11 cellular contexts compared by ENCODE assay signal in the genomic region with DNA sequence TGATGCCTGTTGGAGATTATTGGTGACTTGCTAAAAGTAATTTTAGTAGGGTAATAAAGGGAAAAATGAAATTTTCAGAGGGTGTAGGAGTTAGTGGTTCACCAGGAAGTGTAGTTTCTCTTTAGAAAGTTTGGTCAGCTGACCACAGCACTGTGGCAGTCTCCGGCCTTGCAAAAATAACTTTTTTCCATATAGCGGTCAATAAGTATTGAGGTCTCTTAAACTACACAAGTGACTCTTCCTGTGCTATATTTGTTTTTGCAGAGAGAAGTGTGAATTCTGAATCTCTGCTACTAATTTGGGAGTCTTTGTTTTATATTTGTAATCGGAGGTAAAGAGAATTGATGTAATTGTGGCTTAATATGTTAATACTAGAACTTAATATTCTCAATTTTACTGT. TPM values are rescaled to one million over a fixed set of nuclear protein-coding genes. Genes with fewer than 3 reads are reported as not detected.
DNase-seq lines count a peak whose midpoint lies in the region; ATAC-seq and TF ChIP-seq lines count a peak whose summit lies in the region.
"Had no signal": no experiment of that assay in that cellular context is flagged by ENCODE, and none has a peak within 500 bp of the region (broad histone marks: within the 10 kb centered on the region; RNA-seq: fewer than 3 reads in every experiment).

No MANE protein-coding gene starts in this region.

- no peak overlapping the region for H3K4me2 ChIP-seq in PC-9
- H3K4me2 ChIP-seq: KMS-11 had no signal

- H3K4me1 ChIP-seq in PC-9 (replicated peaks; ENCODE audit: insufficient read depth) (peaks cover 19% of the 10 kb centered on the region), psoas muscle (peaks cover 37% of the 10 kb centered on the region)

- peaks cover 100% of the 10 kb centered on the region for H3K79me2 ChIP-seq in PC-9 (ENCODE audit: low read depth)

- H3K9me2 ChIP-seq in PC-9 (ENCODE audit: insufficient read depth) = no peaks in the 10 kb centered on the region

- H4K20me1 ChIP-seq in PC-9 (ENCODE audit: insufficient read depth) = peaks cover 95% of the 10 kb centered on the region

- CTCF ChIA-PET in PC-9 (lab: Charles Lee) = no interaction called here

- DNase-seq in PC-9 (no peak), psoas muscle (no peak), ACHN (no peak), NCI-H345 treated with DMSO at 0.1 percent for 48 hours (lab: John Stamatoyannopoulos, UW; ENCODE audit: unreplicated experiment) (no peak), SW480 (ENCODE audit: low spot score) (no peak)
- DNase-seq: NK-92 treated with Interleukin-12 subunit alpha and Interleukin-12 subunit beta, amount 100 ng/mL, for 24 hours; stimulated activated CD4-positive, alpha-beta T cell treated with anti-CD3 and anti-CD28 coated beads, Interleukin-4, amount 100 ng/mL, for 1 hour had no signal

- no peak overlapping the region for H2AFZ ChIP-seq in PC-9

- H3K27ac ChIP-seq in PC-9 (peak overlapping the region; percentile 25; the same call in 1 of the 2 replicates), psoas muscle (no peak overlapping the region)
- H3K27ac ChIP-seq: KMS-11 had no signal

- TF ChIP-seq CTCF in PC-9 (conservative IDR thresholded peaks at IDR 0.05) (no peak), psoas muscle (IDR thresholded peaks at IDR 0.05) (no peak)

- ATAC-seq in GM18502 (IDR thresholded peaks at IDR 0.05; ENCODE audit: poor library complexity, unreplicated experiment) = peak; percentile 75
- peak; percentile 71 for ATAC-seq in GM21360 (IDR thresholded peaks at IDR 0.05; ENCODE audit: unreplicated experiment)
- ATAC-seq in HG03045 (IDR thresholded peaks at IDR 0.05; ENCODE audit: unreplicated experiment) = peak; percentile 79
- ATAC-seq in psoas muscle = no peak

- POLR2A ChIA-PET in PC-9 (lab: Charles Lee; ENCODE audit: unreplicated experiment) = no interaction called here

- H3K27me3 ChIP-seq in PC-9 (ENCODE audit: insufficient read depth, low read depth) (no peaks in the 10 kb centered on the region), psoas muscle (ENCODE audit: insufficient read depth in 3 of 3, low read length in 2 of 3) (no peaks in the 10 kb centered on the region)

- in situ Hi-C loops in ACHN (cut with HindIII; ENCODE audit: low pct_ligation_motif_present, low pct_unique_long_range_greater_than_20kb, low sequenced_read_pairs) = no loop called here

- BruUV-seq in PC-9 (replicated peaks; lab: Mats Ljungman, UMichigan) = no TSS peak

- H3F3A ChIP-seq in PC-9 (ENCODE audit: insufficient read depth, low read depth) = peaks cover 34% of the 10 kb centered on the region

- intact Hi-C loops in PC-9 (cut with micrococcal nuclease; ENCODE audit: unreplicated experiment) (no loop called here), psoas muscle (cut with DNase I) (no loop called here)

- H3K9me3 ChIP-seq in PC-9 (ENCODE audit: insufficient read depth, low read depth) (no peaks in the 10 kb centered on the region), psoas muscle (no peaks in the 10 kb centered on the region)

- H3K4me3 ChIP-seq in PC-9 (no peak overlapping the region), psoas muscle (no peak overlapping the region)

- WGBS in psoas muscle, 3 donors = 51 to 78% (median 58%) methylated on average over 3 of the region's 3 CpGs

- H3K36me3 ChIP-seq in PC-9 (ENCODE audit: low read depth) (0 out of 2 replicates have a peak, but pooled peaks cover 9% of the 10 kb centered on the region), psoas muscle (ENCODE audit: insufficient read depth in 1 of 2, low read depth in 1 of 2) (no peaks in the 10 kb centered on the region)

RNA-seq across cellular contexts. Expression of gene PTPN12, which starts 24.3 kb away (rescaled TPM):
- total RNA-seq in PC-9 (2021) (91.1 and 118 TPM in 2 replicates), psoas muscle (10 to 100 TPM; 28.5 to 48.1 (median 34.1) TPM)
- 10 to 100 TPM; 16.5 to 52.6 (median 27.4) TPM for polyA plus RNA-seq in psoas muscle

Comparison
In these comparisons a context has a peak if more than half of its experiments do, and no peak if none do; other contexts are left out.
1. ATAC-seq: peak in GM18502 (single experiment), GM21360 (single experiment) and HG03045 (single experiment); none in psoas muscle (0 of 4).